Comparison of ENCODE assay signal across 8 cellular contexts in genomic region chr1:224340711-224341384, GRCh38. TPM values are rescaled to one million over a fixed set of nuclear protein-coding genes. Genes with fewer than 3 reads are reported as not detected.
A peak's percentile ranks its signal among the peaks of the same experiment; 100 is the strongest.
DNase-seq lines count a peak whose midpoint lies in the region; ATAC-seq and TF ChIP-seq lines count a peak whose summit lies in the region.

No MANE protein-coding gene starts in this region.

- H3K4me3 Mint-ChIP-seq in CD8-positive, alpha-beta memory T cell: peak overlapping the region; percentile 3 to 84 (median 76)

- H3K9me3 ChIP-seq in CD8-positive, alpha-beta memory T cell (ENCODE audit: low read length): no peaks in the 10 kb centered on the region
- H3K9me3 ChIP-seq in lower lobe of right lung: peaks cover 14% of the 10 kb centered on the region
- peaks cover 8 to 25% (median 18%) of the 10 kb centered on the region in 4 donors for H3K9me3 ChIP-seq in stomach

- TF ChIP-seq CTCF in cardiac fibroblast (IDR thresholded peaks at IDR 0.05; ENCODE audit: low read depth, low read length): no peak
- no peak for TF ChIP-seq CTCF in lower lobe of right lung (IDR thresholded peaks at IDR 0.05)
- no peak for TF ChIP-seq CTCF in stomach (IDR thresholded peaks at IDR 0.05)

- H3K27ac Mint-ChIP-seq in CD8-positive, alpha-beta memory T cell: peak overlapping the region in 1 of 8 donors; percentile 24

- 2 to 8% (median 3%) methylated on average over 23 to 31 of the region's 31 CpGs for WGBS in stomach, 5 donors

- peaks cover 0 to 7% (median 5%) of the 10 kb centered on the region in 3 donors for H3K4me1 Mint-ChIP-seq in CD8-positive, alpha-beta memory T cell

- H3K4me3 ChIP-seq in CD8-positive, alpha-beta memory T cell (ENCODE audit: low read length): peak overlapping the region; percentile 34
- H3K4me3 ChIP-seq in cardiac fibroblast (replicated peaks in 1 of 2; ENCODE audit: low read depth in 2 of 2, low read length in 2 of 2): peak overlapping the region; percentile 58 to 62
- peak overlapping the region; percentile 56 for H3K4me3 ChIP-seq in lower lobe of right lung
- peak overlapping the region; percentile 49 to 68 (median 57) for H3K4me3 ChIP-seq in stomach

- peaks cover 0 to 14% (median 0%) of the 10 kb centered on the region in 3 donors for H3K36me3 Mint-ChIP-seq in CD8-positive, alpha-beta memory T cell

- POLR2A ChIA-PET in CD8-positive, alpha-beta memory T cell (lab: Charles Lee): no interaction called here

- H3K27me3 Mint-ChIP-seq in CD8-positive, alpha-beta memory T cell: no peaks in the 10 kb centered on the region

- H3K4me1 ChIP-seq in CD8-positive, alpha-beta memory T cell (ENCODE audit: insufficient read depth, low read length): no peaks in the 10 kb centered on the region
- H3K4me1 ChIP-seq in lower lobe of right lung (peaks cover 5% of the 10 kb centered on the region), stomach (peaks cover 0 to 8% (median 6%) of the 10 kb centered on the region in 4 donors)

- DNase-seq in CD8-positive, alpha-beta memory T cell: peak in 3 of 5 donors; percentile 18 to 53 (median 35)
- DNase-seq in SK-N-DZ (ENCODE audit: low spot score) (peak; percentile 18), cardiac fibroblast (ENCODE audit: low read depth in 2 of 2) (peak in 1 of 2 donors; percentile 10), lower lobe of right lung (peak; percentile 68), stomach (peak; percentile 54), GOT3 (lab: John Stamatoyannopoulos, UW) (no peak)

- CTCF ChIA-PET in CD8-positive, alpha-beta memory T cell (lab: Charles Lee): no interaction called here

- H3K9me3 Mint-ChIP-seq in CD8-positive, alpha-beta memory T cell: peaks cover 0 to 29% (median 21%) of the 10 kb centered on the region in 5 donors

- no peak for TF ChIP-seq POLR2A in stomach (IDR thresholded peaks at IDR 0.05)

- TF ChIP-seq EP300 in stomach (IDR thresholded peaks at IDR 0.05): no peak

- intact Hi-C loops in lower lobe of right lung (cut with DNase I) (no loop called here), stomach (cut with DNase I; ENCODE audit: low total_unique reads) (no loop called here)

- no peak overlapping the region for H3K27ac ChIP-seq in CD8-positive, alpha-beta memory T cell (ENCODE audit: low read depth, low read length)
- peak overlapping the region; percentile 67 for H3K27ac ChIP-seq in lower lobe of right lung
- peak overlapping the region in 3 of 5 donors; percentile 7 to 55 (median 37) for H3K27ac ChIP-seq in stomach

- no peaks in the 10 kb centered on the region for H3K36me3 ChIP-seq in CD8-positive, alpha-beta memory T cell (ENCODE audit: insufficient read depth, low read length)
- H3K36me3 ChIP-seq in lower lobe of right lung: no peaks in the 10 kb centered on the region
- no peaks in the 10 kb centered on the region for H3K36me3 ChIP-seq in stomach

- no peaks in the 10 kb centered on the region for H3K27me3 ChIP-seq in CD8-positive, alpha-beta memory T cell (ENCODE audit: insufficient read depth, low read length, poor library complexity, severe bottlenecking)
- peaks cover 4% of the 10 kb centered on the region for H3K27me3 ChIP-seq in lower lobe of right lung (ENCODE audit: low read depth)
- peaks cover 0 to 5% (median 4%) of the 10 kb centered on the region in 3 donors for H3K27me3 ChIP-seq in stomach

- peak; percentile 87 for ATAC-seq in GM21825 (IDR thresholded peaks at IDR 0.05; ENCODE audit: unreplicated experiment)
- peak; percentile 59 to 61 for ATAC-seq in lower lobe of right lung
- ATAC-seq in HG02884 (IDR thresholded peaks at IDR 0.05; ENCODE audit: unreplicated experiment): no peak

RNA-seq across cellular contexts. Expression of gene NVL, which starts 10.9 kb away (rescaled TPM):
- total RNA-seq in CD8-positive, alpha-beta memory T cell: 10 to 100 TPM; 41.6 to 46.5 TPM
- 23.0 TPM for polyA plus RNA-seq in CD8-positive, alpha-beta memory T cell
- polyA plus RNA-seq in SK-N-DZ (2014; cell fraction: cytosol; rRNA removed): 42.3 and 55.6 TPM in 2 replicates
- 47.2 and 54.0 TPM in 2 replicates for polyA plus RNA-seq in SK-N-DZ (2014; cell fraction: nucleus; rRNA removed)
- total RNA-seq in lower lobe of right lung (30.4 TPM), stomach (10 to 100 TPM; 18.7 to 50.9 (median 43.2) TPM)
- polyA plus RNA-seq in stomach: 10 to 100 TPM; 17.4 to 27.0 (median 18.5) TPM

RNA-seq across cellular contexts. Expression of gene CNIH4, which starts 15.8 kb away (rescaled TPM):
- 10 to 100 TPM; 45.7 to 53.9 TPM for total RNA-seq in CD8-positive, alpha-beta memory T cell
- 49.3 TPM for polyA plus RNA-seq in CD8-positive, alpha-beta memory T cell
- polyA plus RNA-seq in SK-N-DZ (2014; cell fraction: cytosol; rRNA removed): 60.8 and 89.4 TPM in 2 replicates
- polyA plus RNA-seq in SK-N-DZ (2014; cell fraction: nucleus; rRNA removed): 47.2 and 53.1 TPM in 2 replicates
- total RNA-seq in lower lobe of right lung: 77.4 TPM
- 10 to 100 TPM in 4 of 5 donors, 1 to 10 TPM in 1; 3.1 to 45.3 (median 39.3) TPM for total RNA-seq in stomach
- 10 to 100 TPM; 19.6 to 53.1 (median 37.8) TPM for polyA plus RNA-seq in stomach
